15 cellular contexts compared by ENCODE assay signal in the genomic region with DNA sequence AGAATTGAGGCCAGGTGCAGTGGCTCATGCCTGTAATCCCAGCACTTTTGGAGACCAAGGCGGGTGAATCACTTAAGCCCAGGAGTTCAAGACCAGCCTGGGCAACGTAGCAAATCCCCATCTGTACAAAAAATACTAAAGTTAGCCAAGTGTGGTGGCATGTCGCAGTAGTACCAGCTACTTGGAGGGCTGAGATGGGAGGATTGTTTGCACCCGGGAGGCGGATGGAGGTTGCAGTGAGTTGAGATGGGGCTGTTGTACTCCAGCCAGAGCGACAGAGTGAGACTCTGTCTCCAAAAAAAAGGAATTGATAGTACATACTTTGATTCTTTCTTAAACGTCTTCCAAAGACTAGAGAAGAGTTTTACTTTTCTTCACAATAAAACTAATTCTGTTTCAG.
DNase-seq lines count a peak whose midpoint lies in the region; ATAC-seq lines count a peak whose summit lies in the region.
"Had no signal": no experiment of that assay in that cellular context is flagged by ENCODE, and none has a peak within 500 bp of the region (broad histone marks: within the 10 kb centered on the region; RNA-seq: fewer than 3 reads in every experiment).

No MANE protein-coding gene starts in this region.

- no peaks in the 10 kb centered on the region for H3K27me3 ChIP-seq in skeletal muscle satellite cell (ENCODE audit: control insufficient read depth, insufficient read depth, low read length)
- H3K27me3 ChIP-seq: neural progenitor cell had no signal

- peaks cover 15% of the 10 kb centered on the region for H3K36me3 Mint-ChIP-seq in activated CD8-positive, alpha-beta memory T cell treated with anti-CD3 and anti-CD28 coated beads, Interleukin-2, amount 10 ng/mL, durations not matched to agents 7 days and 5 days
- H3K36me3 Mint-ChIP-seq in IgD-negative memory B cell: peaks cover 4% of the 10 kb centered on the region
- H3K36me3 Mint-ChIP-seq in activated naive CD4-positive, alpha-beta T cell treated with anti-CD3 and anti-CD28 coated beads, Interleukin-2, amount 50 U/mL, for 72 hours: peaks cover 0 to 23% of the 10 kb centered on the region in 2 donors

- peak overlapping the region; percentile 80 for H3K9ac ChIP-seq in skeletal muscle satellite cell (ENCODE audit: low read depth, low read length)
- H3K9ac ChIP-seq: neural progenitor cell had no signal

- no peaks in the 10 kb centered on the region for H3K36me3 ChIP-seq in skeletal muscle satellite cell (ENCODE audit: insufficient read depth, low read length)
- H3K36me3 ChIP-seq: neural progenitor cell had no signal

- H3K4me2 ChIP-seq in skeletal muscle satellite cell (ENCODE audit: low read length): peak overlapping the region; percentile 85
- H3K4me2 ChIP-seq: neural progenitor cell had no signal

- H3K4me3 Mint-ChIP-seq in activated CD8-positive, alpha-beta memory T cell treated with anti-CD3 and anti-CD28 coated beads, Interleukin-2, amount 10 ng/mL, durations not matched to agents 7 days and 5 days: no peak overlapping the region
- peak overlapping the region; percentile 64 to 87 (median 80) for H3K4me3 Mint-ChIP-seq in IgD-negative memory B cell
- H3K4me3 Mint-ChIP-seq: dendritic cell treated with granulocyte-macrophage colony-stimulating factor and Interleukin-4, amounts not matched to agents 40 ng/mL and 50 ng/mL, for 4 days; neural progenitor cell; T-helper 17 cell had no signal

- no peaks in the 10 kb centered on the region for H3K27me3 Mint-ChIP-seq in activated CD8-positive, alpha-beta memory T cell treated with anti-CD3 and anti-CD28 coated beads, Interleukin-2, amount 10 ng/mL, durations not matched to agents 7 days and 5 days
- H3K27me3 Mint-ChIP-seq in IgD-negative memory B cell: no peaks in the 10 kb centered on the region
- H3K27me3 Mint-ChIP-seq: dendritic cell treated with granulocyte-macrophage colony-stimulating factor and Interleukin-4, amounts not matched to agents 40 ng/mL and 50 ng/mL, for 4 days; T-helper 17 cell had no signal

- CTCF ChIA-PET in activated CD8-positive, alpha-beta memory T cell treated with anti-CD3 and anti-CD28 coated beads, Interleukin-2, amount 10 ng/mL, durations not matched to agents 7 days and 5 days (lab: Charles Lee): no interaction called here

- no peaks in the 10 kb centered on the region for H3K9me3 ChIP-seq in skeletal muscle satellite cell (replicated peaks; ENCODE audit: low read length)

- peaks cover 27% of the 10 kb centered on the region for H3K4me1 Mint-ChIP-seq in activated CD8-positive, alpha-beta memory T cell treated with anti-CD3 and anti-CD28 coated beads, Interleukin-2, amount 10 ng/mL, durations not matched to agents 7 days and 5 days
- H3K4me1 Mint-ChIP-seq in IgD-negative memory B cell: peaks cover 51 to 63% (median 58%) of the 10 kb centered on the region in 3 donors

- no peak for DNase-seq in activated CD8-positive, alpha-beta memory T cell treated with anti-CD3 and anti-CD28 coated beads, Interleukin-2, amount 10 ng/mL, durations not matched to agents 7 days and 5 days
- DNase-seq in activated CD8-positive, alpha-beta memory T cell treated with anti-CD3 and anti-CD28 coated beads, Interleukin-2, amount 50 U/mL, for 4 hours: no peak
- no peak for DNase-seq in activated naive CD4-positive, alpha-beta T cell treated with anti-CD3 and anti-CD28 coated beads, Interleukin-2, amount 50 U/mL, for 72 hours (ENCODE audit: low spot score in 2 of 2)
- DNase-seq in occipital lobe (lab: John Stamatoyannopoulos, UW): no peak
- DNase-seq in NCI-H187 (lab: John Stamatoyannopoulos, UW): no peak
- DNase-seq: anterior cingulate cortex, GOT3, hypothalamus, MM.1S, T-helper 17 cell had no signal

- peaks cover 31% of the 10 kb centered on the region for H3K4me1 ChIP-seq in skeletal muscle satellite cell (ENCODE audit: control insufficient read depth, insufficient read depth, low read length)

- ATAC-seq in activated CD8-positive, alpha-beta memory T cell treated with anti-CD3 and anti-CD28 coated beads, Interleukin-2, amount 10 ng/mL, durations not matched to agents 7 days and 5 days: no peak
- ATAC-seq in activated naive CD4-positive, alpha-beta T cell treated with anti-CD3 and anti-CD28 coated beads, Interleukin-2, amount 50 U/mL, for 72 hours: no peak
- ATAC-seq in GM21360 (IDR thresholded peaks at IDR 0.05; ENCODE audit: unreplicated experiment): no peak
- ATAC-seq: T-helper 17 cell had no signal

- peak overlapping the region; percentile 72 for H3K27ac Mint-ChIP-seq in activated CD8-positive, alpha-beta memory T cell treated with anti-CD3 and anti-CD28 coated beads, Interleukin-2, amount 10 ng/mL, durations not matched to agents 7 days and 5 days
- peak overlapping the region; percentile 88 to 94 (median 93) for H3K27ac Mint-ChIP-seq in IgD-negative memory B cell
- H3K27ac Mint-ChIP-seq in activated naive CD4-positive, alpha-beta T cell treated with anti-CD3 and anti-CD28 coated beads, Interleukin-2, amount 50 U/mL, for 72 hours: peak overlapping the region; percentile 12 to 91
- H3K27ac Mint-ChIP-seq: dendritic cell treated with granulocyte-macrophage colony-stimulating factor and Interleukin-4, amounts not matched to agents 40 ng/mL and 50 ng/mL, for 4 days; neural progenitor cell; T-helper 17 cell had no signal

- H3K9me3 Mint-ChIP-seq in activated CD8-positive, alpha-beta memory T cell treated with anti-CD3 and anti-CD28 coated beads, Interleukin-2, amount 10 ng/mL, durations not matched to agents 7 days and 5 days (ENCODE audit: low read depth): no peaks in the 10 kb centered on the region
- no peaks in the 10 kb centered on the region for H3K9me3 Mint-ChIP-seq in IgD-negative memory B cell
- H3K9me3 Mint-ChIP-seq in activated naive CD4-positive, alpha-beta T cell treated with anti-CD3 and anti-CD28 coated beads, Interleukin-2, amount 50 U/mL, for 72 hours: peaks cover 0 to 10% of the 10 kb centered on the region in 2 donors
- H3K9me3 Mint-ChIP-seq: dendritic cell treated with granulocyte-macrophage colony-stimulating factor and Interleukin-4, amounts not matched to agents 40 ng/mL and 50 ng/mL, for 4 days had no signal

- no peak overlapping the region for H3K4me3 ChIP-seq in skeletal muscle satellite cell (ENCODE audit: low read length)
- H3K4me3 ChIP-seq: neural progenitor cell had no signal
